1 cellular context compared by ENCODE assay signal in genomic region chr7:19269301-19269700, GRCh38.
TF ChIP-seq lines count a peak whose summit lies in the region.

No MANE protein-coding gene starts in this region.

TF ChIP-seq in SK-N-SH, 30 proteins besides CTCF, POLR2A, EP300 and RAD21 (continued from another document):
- no peak for TF ChIP-seq ZBTB33 (IDR thresholded peaks at IDR 0.05; ENCODE audit: borderline replicate concordance, low read depth)
- TF ChIP-seq FOXJ3 (CRISPR knock-in tag; IDR thresholded peaks at IDR 0.05): no peak
- TF ChIP-seq NRF1 (IDR thresholded peaks at IDR 0.05; ENCODE audit: low read depth, low read length): no peak
- TF ChIP-seq TEAD4 (IDR thresholded peaks at IDR 0.05; ENCODE audit: borderline replicate concordance, insufficient read depth): no peak
- TF ChIP-seq GABPA (IDR thresholded peaks at IDR 0.05; ENCODE audit: low read depth): no peak
- TF ChIP-seq REST (IDR thresholded peaks at IDR 0.05; ENCODE audit: low read depth, low read length): no peak
- TF ChIP-seq YY1 (IDR thresholded peaks at IDR 0.05; ENCODE audit: low read depth): no peak
- TF ChIP-seq IRF3 (IDR thresholded peaks at IDR 0.05; ENCODE audit: low read depth, low read length): no peak
- TF ChIP-seq FOXM1 (IDR thresholded peaks at IDR 0.05; ENCODE audit: low read depth): no peak
- no peak for TF ChIP-seq EZH2phosphoT487 (IDR thresholded peaks at IDR 0.05; ENCODE audit: borderline replicate concordance, low read depth)
- no peak for TF ChIP-seq SMC3 (IDR thresholded peaks at IDR 0.05; ENCODE audit: low read depth, low read length)
